ENCODE assay signal across 17 cellular contexts in the genomic region with DNA sequence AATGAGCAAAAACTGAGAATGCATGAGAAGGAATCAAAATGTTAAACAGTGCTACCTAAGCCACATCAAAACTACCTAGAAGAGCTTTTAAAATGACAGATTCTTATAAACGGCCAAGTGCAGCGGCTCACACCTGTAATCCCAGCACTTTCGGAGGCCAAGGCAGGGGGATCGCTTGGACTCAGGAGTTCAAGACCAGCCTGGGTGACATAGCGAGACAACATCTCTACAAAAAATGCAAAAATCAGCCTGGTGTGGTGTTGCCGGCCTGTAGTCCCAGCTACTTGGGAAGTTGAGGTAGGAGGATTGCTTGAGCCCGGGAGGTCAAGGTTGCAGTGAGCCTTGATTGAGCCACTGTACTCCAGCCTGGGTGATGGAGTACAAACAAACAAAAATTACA. TPM values are rescaled to one million over a fixed set of nuclear protein-coding genes. Genes with fewer than 3 reads are reported as not detected.
DNase-seq lines count a peak whose midpoint lies in the region; ATAC-seq, FAIRE-seq and TF ChIP-seq lines count a peak whose summit lies in the region.
"Had no signal": no experiment of that assay in that cellular context is flagged by ENCODE, and none has a peak within 500 bp of the region (broad histone marks: within the 10 kb centered on the region; RNA-seq: fewer than 3 reads in every experiment).

No MANE protein-coding gene starts in this region.

- intact Hi-C loops in activated naive CD4-positive, alpha-beta T cell treated with anti-CD3 and anti-CD28 coated beads for 36 hours (cut with micrococcal nuclease), result loop anchor here (1.0 to 2.0 kb wide), 6 partner anchors 8 to 141 kb away; no protein-coding TSS in a partner anchor
- intact Hi-C loops in right lobe of liver (cut with DNase I), result no loop called here

- H3K27me3 ChIP-seq in right lobe of liver, result no peaks in the 10 kb centered on the region
- H3K27me3 ChIP-seq in brain microvascular endothelial cell (replicated peaks), result no peaks in the 10 kb centered on the region
- H3K27me3 ChIP-seq in right atrium auricular region, result no peaks in the 10 kb centered on the region
- H3K27me3 ChIP-seq: ascending aorta, upper lobe of left lung had no signal

- peak overlapping the region in 2 of 3 donors; percentile 73 to 83 for H3K27ac ChIP-seq in right lobe of liver
- no peak overlapping the region for H3K27ac ChIP-seq in brain microvascular endothelial cell
- H3K27ac ChIP-seq in right atrium auricular region, result no peak overlapping the region
- H3K27ac ChIP-seq: ascending aorta, GM23248, parathyroid adenoma, upper lobe of left lung had no signal

- POLR2A ChIA-PET in activated CD4-positive, alpha-beta memory T cell treated with anti-CD3 and anti-CD28 coated beads, Interleukin-2, amount 10 ng/mL, durations not matched to agents 7 days and 5 days (lab: Charles Lee), result interaction anchor here (0.7 to 7.0 kb wide), 18 partner anchors 11 to 143 kb away, joined by 3 to 119 read pairs (median 10); partner anchors contain the start of genes FNBP1 and GPR107

- TF ChIP-seq CTCF in right lobe of liver (IDR thresholded peaks at IDR 0.05) (no peak), brain microvascular endothelial cell (IDR thresholded peaks at IDR 0.05; ENCODE audit: low read depth, low read length, missing control alignments) (no peak), right atrium auricular region (IDR thresholded peaks at IDR 0.05) (no peak)

- no peak for FAIRE-seq in RCC 7860 (lab: Jason Lieb, UNC)

- no peaks in the 10 kb centered on the region for H3K36me3 ChIP-seq in right lobe of liver
- H3K36me3 ChIP-seq in brain microvascular endothelial cell (replicated peaks), result no peaks in the 10 kb centered on the region
- no peaks in the 10 kb centered on the region for H3K36me3 ChIP-seq in right atrium auricular region
- H3K36me3 ChIP-seq: ascending aorta, upper lobe of left lung had no signal

- peak; percentile 37 for DNase-seq in activated naive CD4-positive, alpha-beta T cell treated with anti-CD3 and anti-CD28 coated beads for 36 hours
- no peak for DNase-seq in activated naive CD4-positive, alpha-beta T cell (lab: John Stamatoyannopoulos, UW)
- no peak for DNase-seq in activated CD4-positive, alpha-beta memory T cell treated with anti-CD3 and anti-CD28 coated beads, Interleukin-2, amount 10 ng/mL, durations not matched to agents 7 days and 5 days
- DNase-seq in right lobe of liver (no peak), brain microvascular endothelial cell (no peak), COLO829 (ENCODE audit: low spot score) (no peak), RCC 7860 (ENCODE audit: low spot score) (no peak), right atrium auricular region (ENCODE audit: low spot score) (no peak)
- DNase-seq: DMS79, GM23248, Karpas-422, NCI-H1694, NCI-H524 treated with DMSO at 0.1 percent for 48 hours, T1000, upper lobe of left lung had no signal

- no peak for ATAC-seq in right lobe of liver

- no peak overlapping the region for H3K4me3 ChIP-seq in right lobe of liver
- H3K4me3 ChIP-seq in brain microvascular endothelial cell (ENCODE audit: low read depth, low read length), result no peak overlapping the region
- H3K4me3 ChIP-seq in right atrium auricular region, result no peak overlapping the region
- H3K4me3 ChIP-seq: ascending aorta, GM23248, upper lobe of left lung had no signal

- H3K4me1 ChIP-seq in right lobe of liver (peaks cover 0 to 48% (median 21%) of the 10 kb centered on the region in 4 donors), right atrium auricular region (peaks cover 0 to 35% of the 10 kb centered on the region in 2 donors)
- H3K4me1 ChIP-seq: parathyroid adenoma had no signal

- CTCF ChIA-PET in activated naive CD4-positive, alpha-beta T cell treated with anti-CD3 and anti-CD28 coated beads for 36 hours (lab: Charles Lee), result interaction anchor here (0.7 to 2.2 kb wide), 5 partner anchors 10 to 143 kb away, joined by 3 to 10 read pairs (median 4); no protein-coding TSS in a partner anchor
- CTCF ChIA-PET in activated CD4-positive, alpha-beta memory T cell treated with anti-CD3 and anti-CD28 coated beads, Interleukin-2, amount 10 ng/mL, durations not matched to agents 7 days and 5 days (lab: Charles Lee), result interaction anchor here (0.6 to 3.9 kb wide), 5 partner anchors 8 to 74 kb away, joined by 3 to 22 read pairs (median 5); no protein-coding TSS in a partner anchor

- H3K9me3 ChIP-seq in right lobe of liver (no peaks in the 10 kb centered on the region), right atrium auricular region (no peaks in the 10 kb centered on the region)
- H3K9me3 ChIP-seq: ascending aorta, upper lobe of left lung had no signal

- H3K4me1 Mint-ChIP-seq in activated naive CD4-positive, alpha-beta T cell treated with anti-CD3 and anti-CD28 coated beads for 36 hours (ENCODE audit: low read depth), result peaks cover 96% of the 10 kb centered on the region
- H3K4me1 Mint-ChIP-seq in activated CD4-positive, alpha-beta memory T cell treated with anti-CD3 and anti-CD28 coated beads, Interleukin-2, amount 10 ng/mL, durations not matched to agents 7 days and 5 days, result peaks cover 90% of the 10 kb centered on the region

- no peaks in the 10 kb centered on the region for H3K27me3 Mint-ChIP-seq in activated naive CD4-positive, alpha-beta T cell treated with anti-CD3 and anti-CD28 coated beads for 36 hours (ENCODE audit: low read depth)
- H3K27me3 Mint-ChIP-seq in activated CD4-positive, alpha-beta memory T cell treated with anti-CD3 and anti-CD28 coated beads, Interleukin-2, amount 10 ng/mL, durations not matched to agents 7 days and 5 days, result no peaks in the 10 kb centered on the region

- in situ Hi-C loops in brain microvascular endothelial cell (cut with HindIII; ENCODE audit: low pct_ligation_motif_present, low sequenced_read_pairs), result no loop called here

- H3K9me3 Mint-ChIP-seq in activated naive CD4-positive, alpha-beta T cell treated with anti-CD3 and anti-CD28 coated beads for 36 hours, result no peaks in the 10 kb centered on the region
- H3K9me3 Mint-ChIP-seq in activated CD4-positive, alpha-beta memory T cell treated with anti-CD3 and anti-CD28 coated beads, Interleukin-2, amount 10 ng/mL, durations not matched to agents 7 days and 5 days, result no peaks in the 10 kb centered on the region

- peak overlapping the region; percentile 85 for H3K27ac Mint-ChIP-seq in activated naive CD4-positive, alpha-beta T cell treated with anti-CD3 and anti-CD28 coated beads for 36 hours
- peak overlapping the region; percentile 88 for H3K27ac Mint-ChIP-seq in activated CD4-positive, alpha-beta memory T cell treated with anti-CD3 and anti-CD28 coated beads, Interleukin-2, amount 10 ng/mL, durations not matched to agents 7 days and 5 days

- no peak for TF ChIP-seq POLR2A in right lobe of liver (IDR thresholded peaks at IDR 0.05)

- peaks cover 10% of the 10 kb centered on the region for H3K36me3 Mint-ChIP-seq in activated naive CD4-positive, alpha-beta T cell treated with anti-CD3 and anti-CD28 coated beads for 36 hours (ENCODE audit: low read depth)
- H3K36me3 Mint-ChIP-seq in activated CD4-positive, alpha-beta memory T cell treated with anti-CD3 and anti-CD28 coated beads, Interleukin-2, amount 10 ng/mL, durations not matched to agents 7 days and 5 days (ENCODE audit: low read depth), result peaks cover 44% of the 10 kb centered on the region

- 73% methylated on average over 3 of the region's 7 CpGs for WGBS in right lobe of liver (ENCODE audit: insufficient coverage, low coverage, low lambda C conversion rate, missing lambda C conversion rate)

- H3K4me3 Mint-ChIP-seq in activated naive CD4-positive, alpha-beta T cell treated with anti-CD3 and anti-CD28 coated beads for 36 hours, result peak overlapping the region; percentile 45
- H3K4me3 Mint-ChIP-seq in activated CD4-positive, alpha-beta memory T cell treated with anti-CD3 and anti-CD28 coated beads, Interleukin-2, amount 10 ng/mL, durations not matched to agents 7 days and 5 days, result peak overlapping the region; percentile 39

RNA-seq across cellular contexts. Expression of gene FNBP1, which starts 13.4 kb away (rescaled TPM):
- total RNA-seq in activated naive CD4-positive, alpha-beta T cell treated with anti-CD3 and anti-CD28 coated beads for 36 hours, result 100 to 1,000 TPM; 126 to 128 TPM
- total RNA-seq in activated CD4-positive, alpha-beta memory T cell treated with anti-CD3 and anti-CD28 coated beads, Interleukin-2, amount 10 ng/mL, durations not matched to agents 7 days and 5 days, result 100 to 1,000 TPM; 208 to 213 TPM
- 10 to 100 TPM; 11.7 to 27.1 (median 15.9) TPM for total RNA-seq in right lobe of liver
- total RNA-seq in right atrium auricular region, result 10 to 100 TPM; 18.0 to 24.1 TPM

RNA-seq across cellular contexts. Expression of gene GPR107, which starts 24.1 kb away (rescaled TPM):
- total RNA-seq in activated naive CD4-positive, alpha-beta T cell treated with anti-CD3 and anti-CD28 coated beads for 36 hours, result 10 to 100 TPM; 19.0 to 20.0 TPM
- 10 to 100 TPM; 25.1 to 26.3 TPM for total RNA-seq in activated CD4-positive, alpha-beta memory T cell treated with anti-CD3 and anti-CD28 coated beads, Interleukin-2, amount 10 ng/mL, durations not matched to agents 7 days and 5 days
- total RNA-seq in right lobe of liver (10 to 100 TPM; 12.6 to 18.2 (median 14.5) TPM), right atrium auricular region (10 to 100 TPM; 16.2 to 16.9 TPM)

Comparison
In these comparisons a context has a peak if more than half of its experiments do, and no peak if none do; other contexts are left out.
1. H3K27ac ChIP-seq: peak in right lobe of liver (2 of 3); none in brain microvascular endothelial cell (single experiment) and right atrium auricular region (0 of 2).
2. RNA of gene FNBP1, which starts 13.4 kb away (total RNA-seq): 208 to 213 TPM in activated CD4-positive, alpha-beta memory T cell treated with anti-CD3 and anti-CD28 coated beads, Interleukin-2, amount 10 ng/mL, durations not matched to agents 7 days and 5 days and 126 to 128 TPM in activated naive CD4-positive, alpha-beta T cell treated with anti-CD3 and anti-CD28 coated beads for 36 hours; 18.0 to 24.1 TPM in right atrium auricular region and 11.7 to 27.1 TPM in right lobe of liver; every median in the first group is over 4 times any median in the second.